ENCODE assay signal across 10 cellular contexts in the genomic region with DNA sequence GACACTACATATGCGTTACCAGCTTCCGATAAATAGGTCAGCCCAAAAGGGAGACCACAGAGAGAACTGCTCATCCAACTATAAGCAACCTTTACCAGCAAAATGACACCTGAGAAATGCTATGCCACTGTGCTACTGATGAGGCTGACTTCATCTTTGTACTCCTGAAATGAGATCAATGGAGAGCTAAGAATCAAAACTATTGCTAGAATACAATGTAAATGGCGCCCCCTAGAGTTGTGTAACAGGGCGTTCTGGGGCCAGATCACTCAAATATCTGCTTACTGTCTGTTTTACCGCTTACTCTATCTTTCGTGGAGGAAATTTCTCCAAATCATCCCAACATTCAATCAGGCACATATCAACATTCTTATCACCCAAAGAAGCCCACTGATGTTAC. TPM values are rescaled to one million over a fixed set of nuclear protein-coding genes. Genes with fewer than 3 reads are reported as not detected.
DNase-seq lines count a peak whose midpoint lies in the region; ATAC-seq, FAIRE-seq and TF ChIP-seq lines count a peak whose summit lies in the region.
"Had no signal": no experiment of that assay in that cellular context is flagged by ENCODE, and none has a peak within 500 bp of the region (broad histone marks: within the 10 kb centered on the region; RNA-seq: fewer than 3 reads in every experiment).

No MANE protein-coding gene starts in this region.

- H3K27ac ChIP-seq in OCI-LY7 (ENCODE audit: low read depth, low read length, poor library complexity, severe bottlenecking) = no peak overlapping the region
- no peak overlapping the region for H3K27ac ChIP-seq in GM12878 (ENCODE audit: control insufficient read depth, insufficient read depth)
- H3K27ac ChIP-seq in pancreas = no peak overlapping the region

- no peaks in the 10 kb centered on the region for H3K9me3 ChIP-seq in OCI-LY7 (ENCODE audit: low read length)
- H3K9me3 ChIP-seq in GM12878 (replicated peaks; ENCODE audit: control insufficient read depth, insufficient read depth, low read length) = no peaks in the 10 kb centered on the region
- H3K9me3 ChIP-seq in pancreas = no peaks in the 10 kb centered on the region

- no peaks in the 10 kb centered on the region for H3K9me2 ChIP-seq in OCI-LY7 (ENCODE audit: insufficient read depth, low read length)

- H3K9me3 Mint-ChIP-seq in CD14-positive monocyte = peaks cover 0 to 1% (median 0%) of the 10 kb centered on the region in 7 donors
- H3K9me3 Mint-ChIP-seq: IgD-negative memory B cell had no signal

- SMC1A ChIA-PET in GM12878 (lab: Charles Lee; ENCODE audit: uncharacterized antibody, unreplicated experiment) = interaction anchor here (0.6 to 2.2 kb wide), 23 partner anchors 10 to 362 kb away, joined by 3 to 13 read pairs (median 5); partner anchors contain the start of gene LPAR5

- H2AFZ ChIP-seq in OCI-LY7 (ENCODE audit: low read length) (no peak overlapping the region), GM12878 (ENCODE audit: control insufficient read depth, low read depth, low read length) (no peak overlapping the region)

- WGBS in GM12878 (ENCODE audit: insufficient coverage, insufficient replicate concordance, low lambda C conversion rate, missing lambda C conversion rate) = 53% methylated on average over 6 of the region's 6 CpGs
- 51 to 63% methylated on average over 6 of the region's 6 CpGs for WGBS in pancreas, 2 donors

- in situ Hi-C loops in GM12878 (cut with MboI) = loop anchor here (5.0 kb wide), 1 partner anchor 67 kb away; no protein-coding TSS in a partner anchor

- H3K4me3 ChIP-seq in H7 (ENCODE audit: insufficient read depth, low read depth, low read length) (no peak overlapping the region), OCI-LY7 (ENCODE audit: low read depth, low read length, poor library complexity, severe bottlenecking) (no peak overlapping the region), GM12878 (no peak overlapping the region), pancreas (no peak overlapping the region)
- H3K4me3 ChIP-seq: lung had no signal

- BruUV-seq in OCI-LY7 (replicated peaks; lab: Mats Ljungman, UMichigan) (TSS peak; percentile 8), GM12878 (replicated peaks; lab: Mats Ljungman, UMichigan) (no TSS peak)

- TF ChIP-seq RAD21 in GM12878 (IDR thresholded peaks at IDR 0.05; ENCODE audit: insufficient read depth, low read depth, low read length) = peak; percentile 59

- H4K20me1 ChIP-seq in OCI-LY7 (ENCODE audit: insufficient read depth, low read length) (0 out of 2 replicates have a peak, but pooled peaks cover 5% of the 10 kb centered on the region), GM12878 (ENCODE audit: control insufficient read depth, insufficient read depth) (0 out of 2 replicates have a peak, but pooled peaks cover 6% of the 10 kb centered on the region)

- TF ChIP-seq EP300 in GM12878 (IDR thresholded peaks at IDR 0.05; ENCODE audit: borderline replicate concordance in 1 of 2, control insufficient read depth in 1 of 2, low read depth in 2 of 2, low read length in 2 of 2) = no peak

- peak; percentile 67 for TF ChIP-seq CTCF in CD14-positive monocyte (IDR thresholded peaks at IDR 0.05)
- peak; percentile 86 for TF ChIP-seq CTCF in OCI-LY7 (conservative IDR thresholded peaks at IDR 0.05; ENCODE audit: low read length)
- TF ChIP-seq CTCF in GM12878 (IDR thresholded peaks at IDR 0.05 in 2 of 3, conservative IDR thresholded peaks at IDR 0.05 in 1 of 3; ENCODE audit: control insufficient read depth in 2 of 3, extremely low read depth in 1 of 3, insufficient read depth in 1 of 3, low read depth in 3 of 3, low read length in 3 of 3) = peak; percentile 55 to 63 (median 59); a peak in 5 of 6 replicates
- TF ChIP-seq CTCF in pancreas (IDR thresholded peaks at IDR 0.05) = peak in 1 of 4 donors; percentile 30

- peak overlapping the region in 1 of 7 donors; percentile 57 for H3K27ac Mint-ChIP-seq in CD14-positive monocyte

- RAD21 ChIA-PET in GM12878 (lab: Charles Lee; ENCODE audit: unreplicated experiment) = interaction anchor here (0.6 to 2.0 kb wide), 14 partner anchors 23 to 127 kb away, joined by 3 to 7 read pairs (median 3); partner anchors contain the start of genes COPS7A and LPAR5

- no peak overlapping the region for H3K4me3 Mint-ChIP-seq in CD14-positive monocyte

- TF ChIP-seq POLR2A in GM12878 (IDR thresholded peaks at IDR 0.05; ENCODE audit: low read depth, low read length) = no peak

- H3K36me3 ChIP-seq in H7 (replicated peaks; ENCODE audit: control insufficient read depth, insufficient read depth, low read length) (peaks cover 1% of the 10 kb centered on the region; the same call in 1 of the 2 replicates), OCI-LY7 (ENCODE audit: insufficient read depth, low read length) (peaks cover 79% of the 10 kb centered on the region), GM12878 (ENCODE audit: control insufficient read depth in 2 of 2, insufficient read depth in 2 of 2, low read length in 1 of 2) (peaks cover under 1 to 13% of the 10 kb centered on the region in 2 experiments; a peak in 3 of 4 replicates), pancreas (peaks cover 0 to 1% (median 0%) of the 10 kb centered on the region in 3 donors)

- H3K36me3 Mint-ChIP-seq in CD14-positive monocyte = peaks cover 35 to 67% of the 10 kb centered on the region in 2 donors
- H3K36me3 Mint-ChIP-seq: IgD-negative memory B cell had no signal

- intact Hi-C loops in CD14-positive monocyte (cut with micrococcal nuclease) (loop anchor here (5.0 to 10.0 kb wide), 2 partner anchors 67 to 120 kb away; partner anchors contain the start of gene NOP2 (in 1 of the 2)), OCI-LY7 (cut with micrococcal nuclease; ENCODE audit: unreplicated experiment) (loop anchor here (5.0 kb wide), 2 partner anchors 77 to 117 kb away; partner anchors contain the start of genes CHD4 and NOP2), GM12878 (cut with micrococcal nuclease; ENCODE audit: unreplicated experiment) (loop anchor here (1.0 to 5.0 kb wide), 3 partner anchors 67 to 168 kb away; partner anchors contain the start of genes CDCA3, NOP2 and USP5), pancreas (cut with DNase I) (no loop called here)

- peaks cover 96% of the 10 kb centered on the region for H3K79me2 ChIP-seq in OCI-LY7 (ENCODE audit: insufficient read depth, low read depth, low read length)
- H3K79me2 ChIP-seq in GM12878 (ENCODE audit: control insufficient read depth, insufficient read depth, low read length) = peaks cover 81% of the 10 kb centered on the region

- DNase-seq in CD14-positive monocyte (ENCODE audit: low spot score) (no peak), H7 (peak; percentile 59), OCI-LY7 (ENCODE audit: low spot score) (peak; percentile 52), GM12878 (ENCODE audit: low read depth, low spot score) (no peak), midbrain (lab: John Stamatoyannopoulos, UW) (peak; percentile 28), NK-92 (lab: John Stamatoyannopoulos, UW; ENCODE audit: unreplicated experiment) (no peak), GM19240 (ENCODE audit: insufficient read length, low spot score) (no peak), pancreas (no peak)

- POLR2A ChIA-PET in OCI-LY7 (lab: Charles Lee) = interaction anchor here (0.7 to 1.6 kb wide), 3 partner anchors 16 to 101 kb away, joined by 3 to 4 read pairs (median 3); no protein-coding TSS in a partner anchor
- POLR2A ChIA-PET in GM12878 (lab: Charles Lee) = interaction anchor here (0.5 to 1.0 kb wide), 4 partner anchors 62 to 89 kb away, joined by 3 to 8 read pairs (median 3); no protein-coding TSS in a partner anchor

- no peaks in the 10 kb centered on the region for H3K27me3 Mint-ChIP-seq in CD14-positive monocyte (ENCODE audit: low read depth in 3 of 3)
- H3K27me3 Mint-ChIP-seq: IgD-negative memory B cell had no signal

- H3K4me1 ChIP-seq in OCI-LY7 (ENCODE audit: insufficient read depth, low read length, poor library complexity, severe bottlenecking) (peaks cover 27% of the 10 kb centered on the region), GM12878 (ENCODE audit: control insufficient read depth, insufficient read depth, low read length) (peaks cover 10% of the 10 kb centered on the region; the same call in 1 of the 2 replicates), pancreas (peaks cover 3 to 12% (median 5%) of the 10 kb centered on the region in 3 donors)

- H3K4me1 Mint-ChIP-seq in CD14-positive monocyte = peaks cover 41% of the 10 kb centered on the region

- FAIRE-seq in GM12878 (lab: Jason Lieb, UNC) (no peak), pancreas (lab: Jason Lieb, UNC) (no peak)

- H3K27me3 ChIP-seq in H7 (ENCODE audit: control insufficient read depth, insufficient read depth, low read length) = no peaks in the 10 kb centered on the region
- no peaks in the 10 kb centered on the region for H3K27me3 ChIP-seq in GM12878 (replicated peaks in 1 of 2; ENCODE audit: control insufficient read depth in 2 of 2, insufficient read depth in 2 of 2, low read length in 1 of 2)
- H3K27me3 ChIP-seq in pancreas = no peaks in the 10 kb centered on the region

- CTCF ChIA-PET in OCI-LY7 (lab: Charles Lee; ENCODE audit: unreplicated experiment) (interaction anchor here (0.5 kb wide), 1 partner anchor 72 kb away, joined by 3 read pairs; no protein-coding TSS in a partner anchor), GM12878 (lab: Yijun Ruan, JAX) (interaction anchor here (0.6 to 4.3 kb wide), 36 partner anchors 10 to 261 kb away, joined by 3 to 24 read pairs (median 7); partner anchors contain the start of gene NOP2)

- H3K4me2 ChIP-seq in OCI-LY7 (ENCODE audit: low read length) (no peak overlapping the region), GM12878 (ENCODE audit: control insufficient read depth, insufficient read depth) (peak overlapping the region; percentile 31; the same call in 1 of the 2 replicates)

- ATAC-seq in GM12878 (peak; percentile 15), pancreas (no peak)

- no peak overlapping the region for H3K9ac ChIP-seq in GM12878 (ENCODE audit: control insufficient read depth, insufficient read depth, low read length)

RNA-seq across cellular contexts. Expression of gene ZNF384, which starts 4.6 kb away (rescaled TPM):
- polyA plus RNA-seq in CD14-positive monocyte (10 to 100 TPM in 1 of 2 donors, 1 to 10 TPM in 1; 9.6 to 10.9 TPM), GM12878 (2011; rRNA removed) (42.4 and 70.2 TPM in 2 replicates), GM12878 (2014; fragmentation: Illumina TruSeq; extraction: Trizol) (65.2 and 81.5 TPM in 2 replicates), GM12878 (2014; fragmentation: Nextera tagmentation; extraction: Ambion mirVana) (1 to 10 TPM in 1 of 2 experiments, under 1 TPM in 1; 0.46 to 1.3 TPM), GM12878 (2014; rRNA removed) (53.5 and 55.8 TPM in 2 replicates), GM12878 (2016; fragmentation: Nextera tagmentation; extraction: Ambion mirVana) (10 to 100 TPM; 30.0 to 31.0 TPM), pancreas (10 to 100 TPM; 36.6 to 36.7 TPM)
- 34.4 and 40.3 TPM in 2 replicates for total RNA-seq in H7 (2014; rRNA removed; shearing (Covaris generic))
- total RNA-seq in OCI-LY7 (2014; rRNA removed; shearing (Covaris generic)) = 48.2 and 48.6 TPM in 2 replicates
- total RNA-seq in OCI-LY7 (2022) (95.5 and 109 TPM in 2 replicates), GM12878 (2014; rRNA removed) (23.3 and 23.7 TPM in 2 replicates), GM12878 (2014; rRNA removed; fragmentation: Illumina TruSeq; extraction: Trizol) (26.0 and 27.1 TPM in 2 replicates), GM12878 (2021) (49.3 and 53.8 TPM in 2 replicates), pancreas (10 to 100 TPM; 20.4 to 29.8 (median 23.9) TPM)
- 66.4 and 68.5 TPM in 2 replicates for total RNA-seq in GM12878 (2013; cell fraction: nucleolus; rRNA removed)
- 36.7 TPM for polyA plus RNA-seq in GM12878 (2011; ENCODE audit: low read depth)
- polyA plus RNA-seq in GM12878 (2011; cell fraction: cytosol; rRNA removed) = 59.6 and 70.7 TPM in 2 replicates
- polyA plus RNA-seq in GM12878 (2011; cell fraction: nucleus; rRNA removed) = 225 TPM in 2 replicates
- polyA plus RNA-seq in GM12878 (2012) = 53.9 and 67.8 TPM in 2 replicates
- 70.0 and 71.0 TPM in 2 replicates for polyA minus RNA-seq in GM12878 (2011; rRNA and poly(A)+ RNA removed)
- polyA minus RNA-seq in GM12878 (2011; cell fraction: cytosol; rRNA and poly(A)+ RNA removed) = 23.4 and 31.5 TPM in 2 replicates
- polyA minus RNA-seq in GM12878 (2011; cell fraction: nucleus; rRNA and poly(A)+ RNA removed) = 63.2 and 96.0 TPM in 2 replicates

RNA-seq across cellular contexts. Expression of gene PIANP, which starts 16.0 kb away (rescaled TPM):
- polyA plus RNA-seq in CD14-positive monocyte = not detected
- 0.42 and 1.4 TPM in 2 replicates for total RNA-seq in H7 (2014; rRNA removed; shearing (Covaris generic))
- total RNA-seq in OCI-LY7 (2014; rRNA removed; shearing (Covaris generic)) = 0.98 and 1.2 TPM in 2 replicates
- total RNA-seq in OCI-LY7 (2022) = 15.2 and 15.4 TPM in 2 replicates
- total RNA-seq in GM12878 (2013; cell fraction: nucleolus; rRNA removed) = not detected in 2 replicates
- not detected in 2 replicates for total RNA-seq in GM12878 (2014; rRNA removed)
- not detected in 2 replicates for total RNA-seq in GM12878 (2014; rRNA removed; fragmentation: Illumina TruSeq; extraction: Trizol)
- 0.08 TPM in 1 of 2 replicates, not detected in the other for total RNA-seq in GM12878 (2021)
- polyA plus RNA-seq in GM12878 (2011; ENCODE audit: low read depth) = 0.08 TPM
- polyA plus RNA-seq in GM12878 (2011; rRNA removed) = not detected in 2 replicates
- not detected in 2 replicates for polyA plus RNA-seq in GM12878 (2011; cell fraction: cytosol; rRNA removed)
- not detected in 2 replicates for polyA plus RNA-seq in GM12878 (2011; cell fraction: nucleus; rRNA removed)
- polyA plus RNA-seq in GM12878 (2012) = 0.24 and 0.34 TPM in 2 replicates
- polyA plus RNA-seq in GM12878 (2014; fragmentation: Illumina TruSeq; extraction: Trizol) = not detected in 2 replicates
- not detected for polyA plus RNA-seq in GM12878 (2014; fragmentation: Nextera tagmentation; extraction: Ambion mirVana)
- 0.04 and 0.08 TPM in 2 replicates for polyA plus RNA-seq in GM12878 (2014; rRNA removed)
- polyA plus RNA-seq in GM12878 (2016; fragmentation: Nextera tagmentation; extraction: Ambion mirVana) = under 1 TPM in 1 of 2 experiments, not detected in 1; 0.12 TPM
- polyA minus RNA-seq in GM12878 (2011; rRNA and poly(A)+ RNA removed) = not detected in 2 replicates
- not detected in 2 replicates for polyA minus RNA-seq in GM12878 (2011; cell fraction: cytosol; rRNA and poly(A)+ RNA removed)
- not detected in 2 replicates for polyA minus RNA-seq in GM12878 (2011; cell fraction: nucleus; rRNA and poly(A)+ RNA removed)
- total RNA-seq in pancreas = under 1 TPM in 5 of 6 donors, not detected in 1; 0.12 to 0.34 (median 0.20) TPM
- polyA plus RNA-seq in pancreas = 1 to 10 TPM; 1.4 to 2.7 TPM
- polyA plus RNA-seq: IgD-negative memory B cell had no signal

RNA-seq across cellular contexts. Expression of gene ING4, which starts 21.7 kb away (rescaled TPM):
- polyA plus RNA-seq in CD14-positive monocyte (10 to 100 TPM; 62.2 to 64.0 TPM), GM12878 (2011; rRNA removed) (53.9 and 63.8 TPM in 2 replicates), GM12878 (2014; fragmentation: Illumina TruSeq; extraction: Trizol) (33.8 and 39.5 TPM in 2 replicates), GM12878 (2014; fragmentation: Nextera tagmentation; extraction: Ambion mirVana) (1 to 10 TPM; 7.2 to 8.9 TPM), GM12878 (2014; rRNA removed) (22.6 and 24.2 TPM in 2 replicates), GM12878 (2016; fragmentation: Nextera tagmentation; extraction: Ambion mirVana) (10 to 100 TPM; 18.4 to 22.5 TPM), pancreas (10 to 100 TPM; 15.7 to 29.6 TPM)
- total RNA-seq in H7 (2014; rRNA removed; shearing (Covaris generic)) = 26.9 and 31.2 TPM in 2 replicates
- total RNA-seq in OCI-LY7 (2014; rRNA removed; shearing (Covaris generic)) = 27.1 and 38.1 TPM in 2 replicates
- total RNA-seq in OCI-LY7 (2022) (30.8 and 37.0 TPM in 2 replicates), GM12878 (2014; rRNA removed) (21.7 and 23.7 TPM in 2 replicates), GM12878 (2014; rRNA removed; fragmentation: Illumina TruSeq; extraction: Trizol) (20.9 and 21.8 TPM in 2 replicates), GM12878 (2021) (20.1 and 21.6 TPM in 2 replicates), pancreas (10 to 100 TPM in 5 of 6 donors, 1 to 10 TPM in 1; 9.0 to 24.9 (median 12.1) TPM)
- 68.2 and 72.6 TPM in 2 replicates for total RNA-seq in GM12878 (2013; cell fraction: nucleolus; rRNA removed)
- polyA plus RNA-seq in GM12878 (2011; ENCODE audit: low read depth) = 33.3 TPM
- polyA plus RNA-seq in GM12878 (2011; cell fraction: cytosol; rRNA removed) = 34.7 and 41.0 TPM in 2 replicates
- 128 and 163 TPM in 2 replicates for polyA plus RNA-seq in GM12878 (2011; cell fraction: nucleus; rRNA removed)
- 36.0 and 39.8 TPM in 2 replicates for polyA plus RNA-seq in GM12878 (2012)
- polyA minus RNA-seq in GM12878 (2011; rRNA and poly(A)+ RNA removed) = 12.8 and 18.6 TPM in 2 replicates
- 4.9 and 6.7 TPM in 2 replicates for polyA minus RNA-seq in GM12878 (2011; cell fraction: cytosol; rRNA and poly(A)+ RNA removed)
- 8.5 and 11.8 TPM in 2 replicates for polyA minus RNA-seq in GM12878 (2011; cell fraction: nucleus; rRNA and poly(A)+ RNA removed)

RNA-seq across cellular contexts. Expression of gene ACRBP, which starts 37.4 kb away (rescaled TPM):
- 10 to 100 TPM; 10.2 to 10.3 TPM for polyA plus RNA-seq in CD14-positive monocyte
- total RNA-seq in H7 (2014; rRNA removed; shearing (Covaris generic)) = 0.80 and 3.6 TPM in 2 replicates
- total RNA-seq in OCI-LY7 (2014; rRNA removed; shearing (Covaris generic)) = 3.6 and 4.4 TPM in 2 replicates
- 9.3 and 9.4 TPM in 2 replicates for total RNA-seq in OCI-LY7 (2022)
- total RNA-seq in GM12878 (2013; cell fraction: nucleolus; rRNA removed) = 4.5 and 4.9 TPM in 2 replicates
- 0.27 and 1.1 TPM in 2 replicates for total RNA-seq in GM12878 (2014; rRNA removed)
- total RNA-seq in GM12878 (2014; rRNA removed; fragmentation: Illumina TruSeq; extraction: Trizol) = 0.69 and 1.1 TPM in 2 replicates
- 1.4 and 1.8 TPM in 2 replicates for total RNA-seq in GM12878 (2021)
- polyA plus RNA-seq in GM12878 (2011; ENCODE audit: low read depth) = 0.55 TPM
- polyA plus RNA-seq in GM12878 (2011; rRNA removed) = 0.80 and 0.84 TPM in 2 replicates
- 0.94 and 1.2 TPM in 2 replicates for polyA plus RNA-seq in GM12878 (2011; cell fraction: cytosol; rRNA removed)
- 4.5 and 4.6 TPM in 2 replicates for polyA plus RNA-seq in GM12878 (2011; cell fraction: nucleus; rRNA removed)
- polyA plus RNA-seq in GM12878 (2012) = 0.73 and 1.9 TPM in 2 replicates
- polyA plus RNA-seq in GM12878 (2014; fragmentation: Illumina TruSeq; extraction: Trizol) = 0.75 and 1.5 TPM in 2 replicates
- under 1 TPM; 0.64 to 0.80 TPM for polyA plus RNA-seq in GM12878 (2014; fragmentation: Nextera tagmentation; extraction: Ambion mirVana)
- 0.80 and 0.94 TPM in 2 replicates for polyA plus RNA-seq in GM12878 (2014; rRNA removed)
- polyA plus RNA-seq in GM12878 (2016; fragmentation: Nextera tagmentation; extraction: Ambion mirVana) = 1 to 10 TPM in 1 of 2 experiments, under 1 TPM in 1; 0.54 to 1.3 TPM
- polyA minus RNA-seq in GM12878 (2011; rRNA and poly(A)+ RNA removed) = 1.3 and 3.7 TPM in 2 replicates
- polyA minus RNA-seq in GM12878 (2011; cell fraction: cytosol; rRNA and poly(A)+ RNA removed) = not detected in 2 replicates
- polyA minus RNA-seq in GM12878 (2011; cell fraction: nucleus; rRNA and poly(A)+ RNA removed) = 2.3 and 2.4 TPM in 2 replicates
- 1 to 10 TPM; 1.3 to 4.1 (median 1.8) TPM for total RNA-seq in pancreas
- 1 to 10 TPM; 1.2 to 2.2 TPM for polyA plus RNA-seq in pancreas

RNA-seq across cellular contexts. Expression of gene COPS7A, which starts 39.2 kb away (rescaled TPM):
- polyA plus RNA-seq in CD14-positive monocyte (10 to 100 TPM; 70.1 to 77.1 TPM), GM12878 (2011; rRNA removed) (43.5 and 70.9 TPM in 2 replicates), GM12878 (2014; fragmentation: Illumina TruSeq; extraction: Trizol) (43.5 and 45.0 TPM in 2 replicates), GM12878 (2014; fragmentation: Nextera tagmentation; extraction: Ambion mirVana) (10 to 100 TPM; 25.7 to 26.1 TPM), GM12878 (2014; rRNA removed) (55.3 and 61.7 TPM in 2 replicates), GM12878 (2016; fragmentation: Nextera tagmentation; extraction: Ambion mirVana) (10 to 100 TPM; 67.9 to 74.0 TPM), pancreas (10 to 100 TPM; 29.5 to 39.6 TPM)
- total RNA-seq in H7 (2014; rRNA removed; shearing (Covaris generic)) = 72.1 and 77.6 TPM in 2 replicates
- total RNA-seq in OCI-LY7 (2014; rRNA removed; shearing (Covaris generic)) = 64.8 and 71.2 TPM in 2 replicates
- total RNA-seq in OCI-LY7 (2022) (51.1 and 53.8 TPM in 2 replicates), GM12878 (2014; rRNA removed) (53.6 and 56.3 TPM in 2 replicates), GM12878 (2014; rRNA removed; fragmentation: Illumina TruSeq; extraction: Trizol) (26.8 and 28.8 TPM in 2 replicates), GM12878 (2021) (42.1 and 48.4 TPM in 2 replicates), pancreas (10 to 100 TPM; 14.2 to 31.0 (median 23.8) TPM)
- 19.2 and 28.2 TPM in 2 replicates for total RNA-seq in GM12878 (2013; cell fraction: nucleolus; rRNA removed)
- 21.7 TPM for polyA plus RNA-seq in GM12878 (2011; ENCODE audit: low read depth)
- polyA plus RNA-seq in GM12878 (2011; cell fraction: cytosol; rRNA removed) = 76.3 and 82.0 TPM in 2 replicates
- polyA plus RNA-seq in GM12878 (2011; cell fraction: nucleus; rRNA removed) = 101 and 137 TPM in 2 replicates
- 31.2 and 38.5 TPM in 2 replicates for polyA plus RNA-seq in GM12878 (2012)
- polyA minus RNA-seq in GM12878 (2011; rRNA and poly(A)+ RNA removed) = 30.3 and 47.1 TPM in 2 replicates
- polyA minus RNA-seq in GM12878 (2011; cell fraction: cytosol; rRNA and poly(A)+ RNA removed) = 9.5 and 9.9 TPM in 2 replicates
- 9.6 and 16.2 TPM in 2 replicates for polyA minus RNA-seq in GM12878 (2011; cell fraction: nucleus; rRNA and poly(A)+ RNA removed)

Comparison
In these comparisons a context has a peak if more than half of its experiments do, and no peak if none do; other contexts are left out.
1. DNase-seq: peak in H7 (single experiment), OCI-LY7 (single experiment) and midbrain (single experiment); none in CD14-positive monocyte (single experiment), GM12878 (single experiment), NK-92 (single experiment), GM19240 (single experiment) and pancreas (0 of 6).
2. intact Hi-C loops: an anchor here in CD14-positive monocyte (5.0 to 10.0 kb wide), OCI-LY7 (5.0 kb wide) and GM12878 (1.0 to 5.0 kb wide); none called in pancreas.